ENCODE assay signal across 8 cellular contexts in the genomic region with DNA sequence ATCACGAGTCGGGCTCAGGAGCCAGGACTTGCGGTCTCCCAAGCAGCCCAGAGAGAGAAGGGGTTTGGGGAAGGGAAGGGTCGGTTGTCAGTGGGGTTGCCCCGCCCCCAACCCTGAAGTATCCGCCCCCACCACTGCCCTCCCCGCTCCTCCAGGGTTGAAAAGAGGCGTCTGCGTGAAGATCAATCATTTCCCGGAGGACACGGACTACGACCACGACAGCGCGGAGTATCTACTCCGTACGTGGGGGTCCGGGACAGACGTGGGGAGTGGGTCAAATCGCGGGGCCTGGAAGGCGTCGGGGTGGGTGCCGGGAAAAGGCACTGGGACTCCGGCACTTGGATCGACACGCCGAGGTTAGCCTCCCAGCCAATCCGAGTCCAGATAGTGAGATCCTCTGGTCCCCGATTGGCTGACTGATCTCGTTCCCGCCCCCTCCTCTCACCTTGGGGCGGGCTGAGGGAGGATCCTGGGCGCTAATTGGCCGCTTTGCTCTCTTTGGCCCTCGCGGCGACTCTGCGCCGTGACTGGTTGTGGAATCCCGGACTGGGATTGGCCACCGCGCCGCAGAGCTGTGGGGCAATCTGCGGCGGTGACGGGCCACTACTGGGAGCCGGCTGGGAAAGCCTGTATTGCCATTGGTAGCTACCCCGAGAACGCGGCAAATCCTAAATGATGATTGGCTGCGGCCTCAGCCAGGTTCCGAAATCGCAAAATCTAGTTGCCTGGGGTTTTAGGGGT. TPM values are rescaled to one million over a fixed set of nuclear protein-coding genes. Genes with fewer than 3 reads are reported as not detected.
DNase-seq lines count a peak whose midpoint lies in the region; ATAC-seq, FAIRE-seq and TF ChIP-seq lines count a peak whose summit lies in the region.

No MANE protein-coding gene starts in this region.

- FAIRE-seq in frontal cortex (lab: Jason Lieb, UNC) = no peak

- H3K4me1 Mint-ChIP-seq in activated T-cell treated with anti-CD3 and anti-CD28 coated beads, Interleukin-2, amount 50 U/mL, for 4 hours (ENCODE audit: low read depth) = peaks cover 20% of the 10 kb centered on the region
- peaks cover 31% of the 10 kb centered on the region for H3K4me1 Mint-ChIP-seq in neural crest cell

- H3K27me3 Mint-ChIP-seq in activated T-cell treated with anti-CD3 and anti-CD28 coated beads, Interleukin-2, amount 50 U/mL, for 4 hours (ENCODE audit: low read depth) = peaks cover 59% of the 10 kb centered on the region
- peaks cover 66% of the 10 kb centered on the region for H3K27me3 Mint-ChIP-seq in neural crest cell (ENCODE audit: low read depth)

- peak; percentile 69 for DNase-seq in NCI-H748 (lab: John Stamatoyannopoulos, UW; ENCODE audit: unreplicated experiment)
- DNase-seq in NCI-H748 treated with DMSO at 0.1 percent for 48 hours (lab: John Stamatoyannopoulos, UW) = no peak
- DNase-seq in activated T-cell treated with anti-CD3 and anti-CD28 coated beads, Interleukin-2, amount 50 U/mL, for 4 hours = no peak
- DNase-seq in frontal cortex (ENCODE audit: low spot score in 2 of 2) = peak; percentile 70 to 76
- peak; percentile 70 for DNase-seq in neural crest cell (ENCODE audit: low read depth, low spot score)
- no peak for DNase-seq in NCI-H2029 (lab: John Stamatoyannopoulos, UW)
- DNase-seq in NCI-H1694 (lab: John Stamatoyannopoulos, UW) = no peak

- H3K9me3 Mint-ChIP-seq in activated T-cell treated with anti-CD3 and anti-CD28 coated beads, Interleukin-2, amount 50 U/mL, for 4 hours = peaks cover 8% of the 10 kb centered on the region
- H3K9me3 Mint-ChIP-seq in neural crest cell = peaks cover 6% of the 10 kb centered on the region

- peak; percentile 42 to 46 for ATAC-seq in activated T-cell treated with anti-CD3 and anti-CD28 coated beads, Interleukin-2, amount 50 U/mL, for 4 hours
- no peak for ATAC-seq in GM19395 (IDR thresholded peaks at IDR 0.05; ENCODE audit: unreplicated experiment)

- no peak overlapping the region for H3K27ac Mint-ChIP-seq in neural crest cell (ENCODE audit: unreplicated experiment)

- no peak for TF ChIP-seq CTCF in neural crest cell (conservative IDR thresholded peaks at IDR 0.05)

- peak overlapping the region; percentile 71 for H3K4me3 Mint-ChIP-seq in activated T-cell treated with anti-CD3 and anti-CD28 coated beads, Interleukin-2, amount 50 U/mL, for 4 hours
- peak overlapping the region; percentile 75 for H3K4me3 Mint-ChIP-seq in neural crest cell

- H3K36me3 Mint-ChIP-seq in activated T-cell treated with anti-CD3 and anti-CD28 coated beads, Interleukin-2, amount 50 U/mL, for 4 hours (ENCODE audit: insufficient read depth) = peaks cover 1% of the 10 kb centered on the region
- H3K36me3 Mint-ChIP-seq in neural crest cell (ENCODE audit: low read depth) = no peaks in the 10 kb centered on the region

RNA-seq across cellular contexts. Expression of gene CACNG6, which starts 13.3 kb away (rescaled TPM):
- total RNA-seq in activated T-cell treated with anti-CD3 and anti-CD28 coated beads, Interleukin-2, amount 50 U/mL, for 4 hours = not detected
- total RNA-seq in frontal cortex (under 0.01 TPM), neural crest cell (0.77 and 0.82 TPM in 2 replicates)

RNA-seq across cellular contexts. Expression of gene CACNG8, which starts 15.4 kb away (rescaled TPM):
- not detected for total RNA-seq in activated T-cell treated with anti-CD3 and anti-CD28 coated beads, Interleukin-2, amount 50 U/mL, for 4 hours
- total RNA-seq in frontal cortex (4.1 TPM), neural crest cell (0.23 and 0.33 TPM in 2 replicates)

Comparison
In these comparisons a context has a peak if more than half of its experiments do, and no peak if none do; other contexts are left out.
1. DNase-seq: peak in NCI-H748 (single experiment), frontal cortex (2 of 2) and neural crest cell (single experiment); none in NCI-H748 treated with DMSO at 0.1 percent for 48 hours (single experiment), activated T-cell treated with anti-CD3 and anti-CD28 coated beads, Interleukin-2, amount 50 U/mL, for 4 hours (single experiment), NCI-H2029 (single experiment) and NCI-H1694 (single experiment).